ENCODE assay signal across 21 cellular contexts in genomic region chr3:103918336-103918735, GRCh38.
"Had no signal": no experiment of that assay in that cellular context is flagged by ENCODE, and none has a peak within 500 bp of the region (broad histone marks: within the 10 kb centered on the region; RNA-seq: fewer than 3 reads in every experiment).

No MANE protein-coding gene starts in this region.

- H3K36me3 ChIP-seq: adrenal gland, ascending aorta, esophagus muscularis mucosa, left lung, right lobe of liver, tibial artery had no signal

- DNase-seq: activated B cell treated with CpG ODN at 0.5 μM for 24 hours; activated CD4-positive, alpha-beta T cell treated with anti-CD3 and anti-CD28 coated beads for 36 hours; activated CD4-positive, alpha-beta T cell treated with anti-CD3 and anti-CD28 coated beads, Interleukin-2, amount 50 U/mL, for 48 hours; activated CD8-positive, alpha-beta memory T cell treated with anti-CD3 and anti-CD28 coated beads, Interleukin-2, amount 50 U/mL, for 48 hours; activated naive CD4-positive, alpha-beta T cell; activated T-cell treated with anti-CD3 and anti-CD28 coated beads, Interleukin-2, amount 50 U/mL, for 4 hours; adrenal gland; central memory CD4-positive, alpha-beta T cell; effector memory CD8-positive, alpha-beta T cell; hippocampal formation; kidney glomerular epithelial cell; left lung; naive thymus-derived CD4-positive, alpha-beta T cell; occipital lobe; right lobe of liver; stimulated activated CD4-positive, alpha-beta T cell treated with anti-CD3 and anti-CD28 coated beads, Interleukin-1b, Interleukin-23, amount 100 ng/mL, for 48 hours; substantia nigra; tibial artery had no signal

- H3K9me3 ChIP-seq: adrenal gland, ascending aorta, esophagus muscularis mucosa, left lung, right lobe of liver, tibial artery had no signal

- H3K27ac ChIP-seq: adrenal gland, ascending aorta, esophagus muscularis mucosa, left lung, right lobe of liver, skin epidermis, tibial artery had no signal

- H3K4me3 ChIP-seq: adrenal gland, ascending aorta, esophagus muscularis mucosa, left lung, right lobe of liver, skin epidermis, tibial artery had no signal
